In the genomic region with DNA sequence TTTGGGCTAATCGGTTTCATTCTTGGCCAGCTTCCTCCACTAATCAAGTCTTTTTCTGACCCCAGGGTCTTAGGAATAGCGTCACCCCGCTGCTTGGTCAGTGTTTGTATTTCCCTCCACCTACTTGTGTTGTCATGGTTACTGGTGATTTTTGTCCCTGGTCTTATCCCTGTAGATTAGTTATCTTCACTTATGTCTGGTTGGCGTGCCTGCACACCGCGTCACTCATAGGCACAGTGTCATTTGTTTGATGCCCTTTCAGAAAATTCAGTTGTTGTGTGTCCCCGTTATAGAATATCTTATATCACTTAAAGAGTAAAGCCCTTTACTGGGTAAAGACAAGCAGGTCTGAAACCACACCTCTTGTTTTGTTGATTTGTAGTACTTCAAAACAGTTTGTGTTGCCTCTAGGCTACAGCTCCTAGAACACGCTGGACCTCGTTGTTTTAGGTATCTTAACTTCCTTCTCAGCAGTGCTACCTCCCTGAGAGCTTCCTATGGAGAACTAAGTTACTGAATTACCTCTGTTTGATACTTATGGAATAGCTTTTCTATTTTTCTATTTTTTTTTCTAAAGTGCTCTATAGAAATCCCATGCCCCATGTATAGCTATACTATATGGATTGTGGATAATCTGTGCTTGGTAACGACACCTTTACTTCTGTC, we compare ENCODE assay signal across 8 cellular contexts. TPM values are rescaled to one million over a fixed set of nuclear protein-coding genes. Genes with fewer than 3 reads are reported as not detected.
A peak's percentile ranks its signal among the peaks of the same experiment; 100 is the strongest.
DNase-seq lines count a peak whose midpoint lies in the region; ATAC-seq and TF ChIP-seq lines count a peak whose summit lies in the region.

No MANE protein-coding gene starts in this region.

- no peaks in the 10 kb centered on the region for H3K4me1 ChIP-seq in parathyroid adenoma

- H3K4me2 ChIP-seq in parathyroid adenoma (ENCODE audit: low read length) = peak overlapping the region; percentile 81

- intact Hi-C loops in Right ventricle myocardium superior (cut with DNase I) = loop anchor here (10.0 kb wide), 2 partner anchors 115 to 365 kb away; a partner anchor contains a TSS

- H3K4me1 Mint-ChIP-seq in activated T-cell treated with anti-CD3 and anti-CD28 coated beads, Interleukin-2, amount 50 U/mL, for 24 hours (ENCODE audit: low read depth) = peaks cover 33% of the 10 kb centered on the region
- H3K4me1 Mint-ChIP-seq in activated naive CD4-positive, alpha-beta T cell treated with anti-CD3 and anti-CD28 coated beads, Interleukin-2, amount 50 U/mL, for 24 hours = peaks cover 29% of the 10 kb centered on the region

- no peak for TF ChIP-seq CTCF in parathyroid adenoma (IDR thresholded peaks at IDR 0.05)

- no peak for DNase-seq in activated T-cell treated with anti-CD3 and anti-CD28 coated beads, Interleukin-2, amount 50 U/mL, for 24 hours
- no peak for DNase-seq in activated T-cell treated with anti-CD3 and anti-CD28 coated beads for 4 hours
- peak; percentile 83 for DNase-seq in M059J (ENCODE audit: low read depth)
- DNase-seq in Right ventricle myocardium superior = no peak
- no peak for DNase-seq in stimulated activated CD4-positive, alpha-beta T cell treated with anti-CD3 and anti-CD28 coated beads, Interleukin-15, amount 100 ng/mL, for 24 hours

- peak overlapping the region; percentile 94 for H2AFZ ChIP-seq in parathyroid adenoma

- peak overlapping the region; percentile 95 for H3K27ac Mint-ChIP-seq in activated T-cell treated with anti-CD3 and anti-CD28 coated beads, Interleukin-2, amount 50 U/mL, for 24 hours
- H3K27ac Mint-ChIP-seq in activated naive CD4-positive, alpha-beta T cell treated with anti-CD3 and anti-CD28 coated beads, Interleukin-2, amount 50 U/mL, for 24 hours = peak overlapping the region; percentile 71

- H3K4me3 ChIP-seq in parathyroid adenoma (ENCODE audit: low read depth, low read length) = peak overlapping the region; percentile 91

- no peaks in the 10 kb centered on the region for H3K27me3 ChIP-seq in parathyroid adenoma (ENCODE audit: control insufficient read depth, insufficient read depth, low read length)

- peak overlapping the region; percentile 86 for H3K27ac ChIP-seq in parathyroid adenoma

- H3K4me3 Mint-ChIP-seq in activated T-cell treated with anti-CD3 and anti-CD28 coated beads, Interleukin-2, amount 50 U/mL, for 24 hours = peak overlapping the region; percentile 94
- H3K4me3 Mint-ChIP-seq in activated naive CD4-positive, alpha-beta T cell treated with anti-CD3 and anti-CD28 coated beads, Interleukin-2, amount 50 U/mL, for 24 hours = peak overlapping the region; percentile 92

- H3K27me3 Mint-ChIP-seq in activated T-cell treated with anti-CD3 and anti-CD28 coated beads, Interleukin-2, amount 50 U/mL, for 24 hours = no peaks in the 10 kb centered on the region
- no peaks in the 10 kb centered on the region for H3K27me3 Mint-ChIP-seq in activated naive CD4-positive, alpha-beta T cell treated with anti-CD3 and anti-CD28 coated beads, Interleukin-2, amount 50 U/mL, for 24 hours

- ATAC-seq in Right ventricle myocardium superior (ENCODE audit: poor library complexity) = peak; percentile 10
- ATAC-seq in GM21381 (IDR thresholded peaks at IDR 0.05; ENCODE audit: unreplicated experiment) = no peak

- H3K9ac ChIP-seq in parathyroid adenoma = peak overlapping the region; percentile 67

- no peaks in the 10 kb centered on the region for H3K9me3 Mint-ChIP-seq in activated T-cell treated with anti-CD3 and anti-CD28 coated beads, Interleukin-2, amount 50 U/mL, for 24 hours
- H3K9me3 Mint-ChIP-seq in activated naive CD4-positive, alpha-beta T cell treated with anti-CD3 and anti-CD28 coated beads, Interleukin-2, amount 50 U/mL, for 24 hours = no peaks in the 10 kb centered on the region

- H3K9me3 ChIP-seq in parathyroid adenoma (ENCODE audit: control insufficient read depth, low read length) = no peaks in the 10 kb centered on the region

- no peaks in the 10 kb centered on the region for H3K36me3 ChIP-seq in parathyroid adenoma (ENCODE audit: control insufficient read depth, insufficient read depth, low read length)

- H3K79me2 ChIP-seq in parathyroid adenoma = peaks cover 15% of the 10 kb centered on the region

- H3K36me3 Mint-ChIP-seq in activated T-cell treated with anti-CD3 and anti-CD28 coated beads, Interleukin-2, amount 50 U/mL, for 24 hours (ENCODE audit: low read depth) = peaks cover 8% of the 10 kb centered on the region
- no peaks in the 10 kb centered on the region for H3K36me3 Mint-ChIP-seq in activated naive CD4-positive, alpha-beta T cell treated with anti-CD3 and anti-CD28 coated beads, Interleukin-2, amount 50 U/mL, for 24 hours

RNA-seq across cellular contexts. Expression of a gene that starts 0.9 kb away (rescaled TPM):
- total RNA-seq in M059J (2014; rRNA removed; shearing (Covaris generic)) = 4.1 and 9.3 TPM in 2 replicates
- 636 TPM for total RNA-seq in Right ventricle myocardium superior

RNA-seq across cellular contexts. Expression of a gene that starts 7.7 kb away (rescaled TPM):
- total RNA-seq in M059J (2014; rRNA removed; shearing (Covaris generic)) = 249 and 263 TPM in 2 replicates
- 14.1 TPM for total RNA-seq in Right ventricle myocardium superior

Comparison
In these comparisons a context has a peak if more than half of its experiments do, and no peak if none do; other contexts are left out.
1. RNA of a gene that starts 0.9 kb away (total RNA-seq): 636 TPM in Right ventricle myocardium superior (single experiment); 4.1 to 9.3 TPM in M059J; every median in the first group is over 10 times any median in the second.
2. RNA of a gene that starts 7.7 kb away (total RNA-seq): 249 to 263 TPM in M059J; 14.1 TPM in Right ventricle myocardium superior (single experiment); every median in the first group is over 10 times any median in the second.